Comparison of ENCODE assay signal across 21 cellular contexts in genomic region chr2:100655446-100655845, GRCh38.
A peak's percentile ranks its signal among the peaks of the same experiment; 100 is the strongest.
DNase-seq lines count a peak whose midpoint lies in the region; ATAC-seq, FAIRE-seq and TF ChIP-seq lines count a peak whose summit lies in the region.
"Had no signal": no experiment of that assay in that cellular context is flagged by ENCODE, and none has a peak within 500 bp of the region (broad histone marks: within the 10 kb centered on the region; RNA-seq: fewer than 3 reads in every experiment).

No MANE protein-coding gene starts in this region.

- no peaks in the 10 kb centered on the region for H3F3A ChIP-seq in neural progenitor cell (ENCODE audit: low read depth)

- no peak overlapping the region for H3K9ac ChIP-seq in neural progenitor cell

- TF ChIP-seq POLR2A in body of pancreas (IDR thresholded peaks at IDR 0.05) = no peak

- no peaks in the 10 kb centered on the region for H3K27me3 ChIP-seq in body of pancreas
- H3K27me3 ChIP-seq in neural progenitor cell = no peaks in the 10 kb centered on the region

- WGBS in body of pancreas, 2 donors = 76 to 82% methylated on average over 5 of the region's 5 CpGs

- TF ChIP-seq CTCF in body of pancreas (IDR thresholded peaks at IDR 0.05) (no peak), neural progenitor cell (IDR thresholded peaks at IDR 0.05) (no peak)

- intact Hi-C loops in body of pancreas (cut with DNase I) = no loop called here

- H3K4me1 Mint-ChIP-seq in neural progenitor cell = no peaks in the 10 kb centered on the region
- H3K4me1 Mint-ChIP-seq: GM23338 had no signal

- no peak for ATAC-seq in body of pancreas
- no peak for ATAC-seq in GM21526 (IDR thresholded peaks at IDR 0.05; ENCODE audit: low FRiP score, unreplicated experiment)
- ATAC-seq in HG02840 (IDR thresholded peaks at IDR 0.05; ENCODE audit: low FRiP score, unreplicated experiment) = no peak
- ATAC-seq: GM12878, GM23338 had no signal

- H3K27me3 Mint-ChIP-seq in neural progenitor cell (ENCODE audit: insufficient read depth, low read depth) = peaks cover 5% of the 10 kb centered on the region

- H4K20me1 ChIP-seq in neural progenitor cell (ENCODE audit: low read depth) = no peaks in the 10 kb centered on the region

- H3K4me2 ChIP-seq in neural progenitor cell = no peak overlapping the region
- H3K4me2 ChIP-seq: A549, GM23338 had no signal

- H3K4me3 Mint-ChIP-seq in neural progenitor cell = no peak overlapping the region
- H3K4me3 Mint-ChIP-seq: CD4-positive, alpha-beta memory T cell; GM23338 had no signal

- H3K27ac Mint-ChIP-seq in neural progenitor cell = peak overlapping the region; percentile 21
- H3K27ac Mint-ChIP-seq: CD4-positive, alpha-beta memory T cell; GM23338 had no signal

- peaks cover 25% of the 10 kb centered on the region for H3K4me1 ChIP-seq in body of pancreas
- no peaks in the 10 kb centered on the region for H3K4me1 ChIP-seq in neural progenitor cell
- H3K4me1 ChIP-seq: A549 had no signal

- H3K36me3 Mint-ChIP-seq in neural progenitor cell = no peaks in the 10 kb centered on the region
- H3K36me3 Mint-ChIP-seq: CD4-positive, alpha-beta memory T cell had no signal

- H3K4me3 ChIP-seq in body of pancreas = no peak overlapping the region
- H3K4me3 ChIP-seq in neural progenitor cell = no peak overlapping the region
- H3K4me3 ChIP-seq: A549, GM12878, GM23338 had no signal

- peak; percentile 61 for FAIRE-seq in urothelium cell line (lab: Jason Lieb, UNC)
- FAIRE-seq: A549, GM12878, H54 had no signal

- H3K9me3 ChIP-seq in body of pancreas (no peaks in the 10 kb centered on the region), neural progenitor cell (ENCODE audit: low read depth) (no peaks in the 10 kb centered on the region)

- peak; percentile 67 for DNase-seq in DMS53 (lab: John Stamatoyannopoulos, UW)
- no peak for DNase-seq in DMS53 treated with DMSO at 0.1 percent for 48 hours (lab: John Stamatoyannopoulos, UW; ENCODE audit: unreplicated experiment)
- no peak for DNase-seq in body of pancreas
- DNase-seq in neural progenitor cell (ENCODE audit: low spot score) = no peak
- DNase-seq in urothelium cell line (ENCODE audit: low spot score) = no peak
- DNase-seq in activated naive CD4-positive, alpha-beta T cell treated with Interleukin-2 at 50 U/mL for 16 hours = no peak
- DNase-seq: AML-193; CD4-positive, alpha-beta memory T cell; DMS153; DND-41; EL; HCEC 1CT had no signal

- H3K79me2 ChIP-seq in neural progenitor cell (ENCODE audit: low read depth) = no peaks in the 10 kb centered on the region

- H3K27ac ChIP-seq in body of pancreas (peak overlapping the region; percentile 45 to 57 (median 54)), neural progenitor cell (no peak overlapping the region)
- H3K27ac ChIP-seq: 22Rv1, A549, C4-2B, HL-60 had no signal

- peaks cover 9% of the 10 kb centered on the region for H3K9me3 Mint-ChIP-seq in neural progenitor cell
- H3K9me3 Mint-ChIP-seq: GM23338 had no signal

- H2AFZ ChIP-seq in neural progenitor cell (replicated peaks) = no peak overlapping the region
- H2AFZ ChIP-seq: GM23338 had no signal

- H3K36me3 ChIP-seq in body of pancreas (replicated peaks in 1 of 2; ENCODE audit: insufficient read depth in 1 of 2, low read depth in 2 of 2) (no peaks in the 10 kb centered on the region), neural progenitor cell (no peaks in the 10 kb centered on the region)
